In the genomic region with DNA sequence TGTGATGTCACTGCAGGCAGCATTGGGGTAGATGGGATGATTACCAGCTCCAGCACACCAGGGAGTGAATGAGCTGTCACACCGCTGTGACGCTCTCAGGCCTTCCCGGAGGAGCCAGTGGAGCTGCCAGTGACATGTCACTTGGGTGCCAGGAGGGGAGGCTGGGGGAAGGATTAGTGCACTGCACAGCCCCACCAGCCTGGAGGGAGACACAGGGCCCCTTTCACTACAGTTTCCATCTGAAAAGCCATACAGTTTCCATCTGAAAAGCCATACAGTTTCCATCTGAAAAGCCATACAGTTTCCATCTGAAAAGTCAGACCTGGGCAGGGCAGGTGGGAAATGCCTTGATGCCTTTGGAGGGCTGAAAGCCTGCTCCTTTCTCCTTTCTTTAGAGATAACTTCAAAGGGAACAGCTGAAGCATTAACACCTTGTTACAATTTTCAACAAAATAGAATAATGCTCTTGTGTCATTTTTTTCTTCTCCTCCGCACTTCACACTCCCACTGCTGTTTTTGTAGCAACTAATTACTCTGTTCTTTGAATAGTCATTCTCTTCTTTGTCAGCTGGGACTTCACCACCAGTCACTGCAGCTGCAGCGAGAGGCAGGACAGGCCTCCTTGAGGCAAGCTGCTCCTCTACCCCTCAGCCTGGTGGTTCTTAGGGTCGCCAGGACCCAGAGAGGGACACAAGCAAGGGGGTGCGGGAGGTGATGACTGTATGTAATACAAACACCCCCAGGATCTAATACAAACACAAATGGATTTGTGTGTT, we compare ENCODE assay signal across 28 cellular contexts.
DNase-seq lines count a peak whose midpoint lies in the region; ATAC-seq, FAIRE-seq and TF ChIP-seq lines count a peak whose summit lies in the region.
"Had no signal": no experiment of that assay in that cellular context is flagged by ENCODE, and none has a peak within 500 bp of the region (broad histone marks: within the 10 kb centered on the region; RNA-seq: fewer than 3 reads in every experiment).

No MANE protein-coding gene starts in this region.

- H3K4me3 Mint-ChIP-seq in activated naive CD4-positive, alpha-beta T cell treated with anti-CD3 and anti-CD28 coated beads, Interleukin-2, amount 10 ng/mL, durations not matched to agents 7 days and 5 days = no peak overlapping the region
- H3K4me3 Mint-ChIP-seq: activated CD4-positive, alpha-beta memory T cell treated with anti-CD3 and anti-CD28 coated beads, Interleukin-2, amount 10 ng/mL, durations not matched to agents 7 days and 5 days; nephron had no signal

- H3K27ac Mint-ChIP-seq in activated naive CD4-positive, alpha-beta T cell treated with anti-CD3 and anti-CD28 coated beads, Interleukin-2, amount 10 ng/mL, durations not matched to agents 7 days and 5 days = peak overlapping the region; percentile 43
- H3K27ac Mint-ChIP-seq: activated CD4-positive, alpha-beta memory T cell treated with anti-CD3 and anti-CD28 coated beads, Interleukin-2, amount 10 ng/mL, durations not matched to agents 7 days and 5 days; nephron had no signal

- H3K27me3 ChIP-seq in brain microvascular endothelial cell (replicated peaks) = no peaks in the 10 kb centered on the region
- no peaks in the 10 kb centered on the region for H3K27me3 ChIP-seq in neural cell (ENCODE audit: insufficient read depth, low read depth, low read length)
- H3K27me3 ChIP-seq: BLaER1 treated with 17β-estradiol and CSF1 and Interleukin-3, amounts not matched to agents 10 nM and 100 nM; SJCRH30; stomach had no signal

- H3K36me3 ChIP-seq in brain microvascular endothelial cell (replicated peaks) = peaks cover 26% of the 10 kb centered on the region
- H3K36me3 ChIP-seq in neural cell (ENCODE audit: insufficient read depth, low read length) = no peaks in the 10 kb centered on the region
- H3K36me3 ChIP-seq: prostate gland, SJCRH30 had no signal

- no peaks in the 10 kb centered on the region for H3K9me2 ChIP-seq in neural cell (ENCODE audit: insufficient read depth, low read length)

- CTCF ChIA-PET in activated naive CD4-positive, alpha-beta T cell treated with anti-CD3 and anti-CD28 coated beads, Interleukin-2, amount 10 ng/mL, durations not matched to agents 7 days and 5 days (lab: Charles Lee) = no interaction called here

- TF ChIP-seq CTCF in brain microvascular endothelial cell (IDR thresholded peaks at IDR 0.05; ENCODE audit: low read depth, low read length, missing control alignments) (no peak), neural cell (IDR thresholded peaks at IDR 0.05; ENCODE audit: poor library complexity, severe bottlenecking) (no peak)

- no peaks in the 10 kb centered on the region for H3K27me3 Mint-ChIP-seq in activated naive CD4-positive, alpha-beta T cell treated with anti-CD3 and anti-CD28 coated beads, Interleukin-2, amount 10 ng/mL, durations not matched to agents 7 days and 5 days
- H3K27me3 Mint-ChIP-seq: activated CD4-positive, alpha-beta memory T cell treated with anti-CD3 and anti-CD28 coated beads, Interleukin-2, amount 10 ng/mL, durations not matched to agents 7 days and 5 days had no signal

- ATAC-seq in GM18873 (IDR thresholded peaks at IDR 0.05; ENCODE audit: low FRiP score, unreplicated experiment) = no peak
- ATAC-seq: A549, K562 had no signal

- peaks cover 52% of the 10 kb centered on the region for H3K36me3 Mint-ChIP-seq in activated naive CD4-positive, alpha-beta T cell treated with anti-CD3 and anti-CD28 coated beads, Interleukin-2, amount 10 ng/mL, durations not matched to agents 7 days and 5 days

- no peaks in the 10 kb centered on the region for H3K9me3 ChIP-seq in neural cell (ENCODE audit: low read length)
- H3K9me3 ChIP-seq: A549, prostate gland, SJCRH30, stomach had no signal

- H3K27ac ChIP-seq in brain microvascular endothelial cell = peak overlapping the region; percentile 52
- peak overlapping the region; percentile 66 for H3K27ac ChIP-seq in neural cell (ENCODE audit: low read length)
- H3K27ac ChIP-seq: A549; BLaER1 treated with 17β-estradiol and CSF1 and Interleukin-3, amounts not matched to agents 10 nM and 100 nM; left ventricle myocardium inferior; PC-9; prostate gland; SJCRH30; stomach had no signal

- in situ Hi-C loops in brain microvascular endothelial cell (cut with HindIII; ENCODE audit: low pct_ligation_motif_present, low sequenced_read_pairs) = no loop called here

- DNase-seq in activated naive CD4-positive, alpha-beta T cell treated with anti-CD3 and anti-CD28 coated beads, Interleukin-2, amount 10 ng/mL, durations not matched to agents 7 days and 5 days = no peak
- no peak for DNase-seq in activated naive CD4-positive, alpha-beta T cell treated with anti-CD3 and anti-CD28 coated beads, Interleukin-2, amount 50 U/mL, for 16 hours
- DNase-seq in brain microvascular endothelial cell (no peak), urothelium cell line (ENCODE audit: low spot score) (no peak), middle frontal gyrus (ENCODE audit: extremely low spot score, low spot score) (no peak), retina (no peak)
- DNase-seq: activated CD4-positive, alpha-beta memory T cell treated with anti-CD3 and anti-CD28 coated beads, Interleukin-2, amount 10 ng/mL, durations not matched to agents 7 days and 5 days; activated gamma-delta T cell; activated T-cell treated with anti-CD3 and anti-CD28 coated beads for 4 hours; Calu3; left ventricle myocardium inferior; midbrain; NCI-H1694 treated with DMSO at 0.1 percent for 48 hours; NCI-H2227 treated with DMSO at 0.1 percent for 48 hours; NCI-H82; PC-9; SJCRH30; small intestine; stimulated activated CD4-positive, alpha-beta T cell treated with anti-CD3 and anti-CD28 coated beads, Interleukin-2, amount 100 ng/mL, for 48 hours; stomach; T-helper 1 cell had no signal

- H3K4me1 Mint-ChIP-seq in activated naive CD4-positive, alpha-beta T cell treated with anti-CD3 and anti-CD28 coated beads, Interleukin-2, amount 10 ng/mL, durations not matched to agents 7 days and 5 days = peaks cover 17% of the 10 kb centered on the region
- H3K4me1 Mint-ChIP-seq: nephron had no signal

- H3K9ac ChIP-seq in neural cell (ENCODE audit: low read length) = peak overlapping the region; percentile 16
- H3K9ac ChIP-seq: BLaER1 treated with 17β-estradiol and CSF1 and Interleukin-3, amounts not matched to agents 10 nM and 100 nM had no signal

- H4K20me1 ChIP-seq in neural cell (ENCODE audit: insufficient read depth) = no peaks in the 10 kb centered on the region

- H3F3A ChIP-seq in neural cell (ENCODE audit: insufficient read depth, low read length, poor library complexity, severe bottlenecking) = no peaks in the 10 kb centered on the region

- H2AFZ ChIP-seq in neural cell (ENCODE audit: low read depth, low read length) = peak overlapping the region; percentile 2
- H2AFZ ChIP-seq: PC-9 had no signal

- FAIRE-seq in urothelium cell line (lab: Jason Lieb, UNC) = peak; percentile 71
- FAIRE-seq: A549, K562, small intestine had no signal

- H3K9me3 Mint-ChIP-seq in activated naive CD4-positive, alpha-beta T cell treated with anti-CD3 and anti-CD28 coated beads, Interleukin-2, amount 10 ng/mL, durations not matched to agents 7 days and 5 days = peaks cover 5% of the 10 kb centered on the region
- H3K9me3 Mint-ChIP-seq: activated CD4-positive, alpha-beta memory T cell treated with anti-CD3 and anti-CD28 coated beads, Interleukin-2, amount 10 ng/mL, durations not matched to agents 7 days and 5 days had no signal

- TF ChIP-seq RAD21 in neural cell (conservative IDR thresholded peaks at IDR 0.05) = no peak

- no peak overlapping the region for H3K4me3 ChIP-seq in brain microvascular endothelial cell (ENCODE audit: low read depth, low read length)
- H3K4me3 ChIP-seq in neural cell (ENCODE audit: low read length) = peak overlapping the region; percentile 3
- H3K4me3 ChIP-seq: A549; BLaER1 treated with 17β-estradiol and CSF1 and Interleukin-3, amounts not matched to agents 10 nM and 100 nM; K562; left ventricle myocardium inferior; PC-9; prostate gland; SJCRH30; stomach had no signal

- no peak overlapping the region for H3K4me2 ChIP-seq in neural cell (ENCODE audit: low read length)
- H3K4me2 ChIP-seq: A549; BLaER1 treated with 17β-estradiol and CSF1 and Interleukin-3, amounts not matched to agents 10 nM and 100 nM; PC-9 had no signal

- TF ChIP-seq EP300 in neural cell (conservative IDR thresholded peaks at IDR 0.05; ENCODE audit: poor library complexity, severe bottlenecking) = peak; percentile 60

- no peaks in the 10 kb centered on the region for H3K79me2 ChIP-seq in neural cell (replicated peaks; ENCODE audit: insufficient read depth, low read length)

TF ChIP-seq in neural cell, 6 proteins besides CTCF, POLR2A, EP300 and RAD21:
- TF ChIP-seq, protein P1, sequence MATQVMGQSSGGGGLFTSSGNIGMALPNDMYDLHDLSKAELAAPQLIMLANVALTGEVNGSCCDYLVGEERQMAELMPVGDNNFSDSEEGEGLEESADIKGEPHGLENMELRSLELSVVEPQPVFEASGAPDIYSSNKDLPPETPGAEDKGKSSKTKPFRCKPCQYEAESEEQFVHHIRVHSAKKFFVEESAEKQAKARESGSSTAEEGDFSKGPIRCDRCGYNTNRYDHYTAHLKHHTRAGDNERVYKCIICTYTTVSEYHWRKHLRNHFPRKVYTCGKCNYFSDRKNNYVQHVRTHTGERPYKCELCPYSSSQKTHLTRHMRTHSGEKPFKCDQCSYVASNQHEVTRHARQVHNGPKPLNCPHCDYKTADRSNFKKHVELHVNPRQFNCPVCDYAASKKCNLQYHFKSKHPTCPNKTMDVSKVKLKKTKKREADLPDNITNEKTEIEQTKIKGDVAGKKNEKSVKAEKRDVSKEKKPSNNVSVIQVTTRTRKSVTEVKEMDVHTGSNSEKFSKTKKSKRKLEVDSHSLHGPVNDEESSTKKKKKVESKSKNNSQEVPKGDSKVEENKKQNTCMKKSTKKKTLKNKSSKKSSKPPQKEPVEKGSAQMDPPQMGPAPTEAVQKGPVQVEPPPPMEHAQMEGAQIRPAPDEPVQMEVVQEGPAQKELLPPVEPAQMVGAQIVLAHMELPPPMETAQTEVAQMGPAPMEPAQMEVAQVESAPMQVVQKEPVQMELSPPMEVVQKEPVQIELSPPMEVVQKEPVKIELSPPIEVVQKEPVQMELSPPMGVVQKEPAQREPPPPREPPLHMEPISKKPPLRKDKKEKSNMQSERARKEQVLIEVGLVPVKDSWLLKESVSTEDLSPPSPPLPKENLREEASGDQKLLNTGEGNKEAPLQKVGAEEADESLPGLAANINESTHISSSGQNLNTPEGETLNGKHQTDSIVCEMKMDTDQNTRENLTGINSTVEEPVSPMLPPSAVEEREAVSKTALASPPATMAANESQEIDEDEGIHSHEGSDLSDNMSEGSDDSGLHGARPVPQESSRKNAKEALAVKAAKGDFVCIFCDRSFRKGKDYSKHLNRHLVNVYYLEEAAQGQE (IDR thresholded peaks at IDR 0.05; ENCODE audit: borderline replicate concordance) = no peak
- TF ChIP-seq MXI1 (conservative IDR thresholded peaks at IDR 0.05; ENCODE audit: poor library complexity, severe bottlenecking) (no peak), POLR2AphosphoS5 (IDR thresholded peaks at IDR 0.05) (peak; percentile 36), TAF1 (IDR thresholded peaks at IDR 0.05; ENCODE audit: low read depth) (no peak), SMC3 (conservative IDR thresholded peaks at IDR 0.05; ENCODE audit: poor library complexity) (no peak), EZH2 (IDR thresholded peaks at IDR 0.05; ENCODE audit: borderline replicate concordance, insufficient read depth, low read length, poor library complexity, severe bottlenecking) (no peak)
